ENCODE assay signal across 1 cellular context in genomic region chr7:100352984-100353684, GRCh38.
TF ChIP-seq lines count a peak whose summit lies in the region.

No MANE protein-coding gene starts in this region.

TF ChIP-seq in HepG2, 621 proteins besides CTCF, POLR2A, EP300 and RAD21:
- no peak for TF ChIP-seq ELF4 (CRISPR knock-in tag; IDR thresholded peaks at IDR 0.05; ENCODE audit: borderline replicate concordance)
- peak; percentile 23 for TF ChIP-seq AGO2 (optimal IDR thresholded peaks at IDR 0.05; ENCODE audit: low read depth, low read length)
- no peak for TF ChIP-seq ZNF318 (CRISPR knock-in tag; IDR thresholded peaks at IDR 0.05)
- TF ChIP-seq, protein P1, sequence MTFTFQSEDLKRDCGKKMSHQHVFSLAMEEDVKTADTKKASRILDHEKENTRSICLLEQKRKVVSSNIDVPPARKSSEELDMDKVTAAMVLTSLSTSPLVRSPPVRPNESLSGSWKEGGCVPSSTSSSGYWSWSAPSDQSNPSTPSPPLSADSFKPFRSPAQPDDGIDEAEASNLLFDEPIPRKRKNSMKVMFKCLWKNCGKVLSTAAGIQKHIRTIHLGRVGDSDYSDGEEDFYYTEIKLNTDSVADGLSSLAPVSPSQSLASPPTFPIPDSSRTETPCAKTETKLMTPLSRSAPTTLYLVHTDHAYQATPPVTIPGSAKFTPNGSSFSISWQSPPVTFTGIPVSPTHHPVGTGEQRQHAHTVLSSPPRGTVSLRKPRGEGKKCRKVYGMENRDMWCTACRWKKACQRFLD (CRISPR knock-in tag; IDR thresholded peaks at IDR 0.05; ENCODE audit: borderline replicate concordance), result no peak
TF ChIP-seq in HepG2: peak in this region for 1.
